7 cellular contexts compared by ENCODE assay signal in genomic region chr20:34069341-34070078, GRCh38. TPM values are rescaled to one million over a fixed set of nuclear protein-coding genes. Genes with fewer than 3 reads are reported as not detected.
DNase-seq lines count a peak whose midpoint lies in the region; ATAC-seq, FAIRE-seq and TF ChIP-seq lines count a peak whose summit lies in the region.

No MANE protein-coding gene starts in this region.

- H3K4me2 ChIP-seq in endothelial cell of umbilical vein (ENCODE audit: insufficient read depth, low read length): no peak overlapping the region

- POLR2A ChIA-PET in endothelial cell of umbilical vein (lab: Charles Lee): no interaction called here

- H3K9ac ChIP-seq in endothelial cell of umbilical vein (replicated peaks; ENCODE audit: extremely low read depth, insufficient read depth, low read length): no peak overlapping the region

- TF ChIP-seq CTCF in GM13976 (IDR thresholded peaks at IDR 0.05; ENCODE audit: borderline replicate concordance, control extremely low read depth, extremely low read depth, insufficient read depth, missing control alignments) (peak; percentile 70), endothelial cell of umbilical vein (IDR thresholded peaks at IDR 0.05; ENCODE audit: extremely low read depth in 1 of 2, insufficient read depth in 1 of 2, low read depth in 1 of 2, low read length in 2 of 2) (peak; percentile 64 to 93)

- no peak overlapping the region for H3K27ac Mint-ChIP-seq in stimulated activated memory B cell treated with anti-CD40 and anti-IgM and Interleukin-4, amounts not matched to agents 10 μg/mL and 1 μg/mL and 100 μg/mL, for 72 hours

- no peaks in the 10 kb centered on the region for H3K27me3 ChIP-seq in endothelial cell of umbilical vein (ENCODE audit: control insufficient read depth in 2 of 2, insufficient read depth in 2 of 2, low read length in 2 of 2)

- peaks cover 12% of the 10 kb centered on the region for H3K36me3 Mint-ChIP-seq in stimulated activated memory B cell treated with anti-CD40 and anti-IgM and Interleukin-4, amounts not matched to agents 10 μg/mL and 1 μg/mL and 100 μg/mL, for 72 hours

- no peaks in the 10 kb centered on the region for H3K9me3 ChIP-seq in endothelial cell of umbilical vein (replicated peaks; ENCODE audit: control insufficient read depth, insufficient read depth, low read length)

- H3K9me3 Mint-ChIP-seq in stimulated activated memory B cell treated with anti-CD40 and anti-IgM and Interleukin-4, amounts not matched to agents 10 μg/mL and 1 μg/mL and 100 μg/mL, for 72 hours: no peaks in the 10 kb centered on the region

- no peaks in the 10 kb centered on the region for H3K4me1 ChIP-seq in endothelial cell of umbilical vein (ENCODE audit: control insufficient read depth, extremely low read depth, insufficient read depth, low read length)

- TF ChIP-seq POLR2A in endothelial cell of umbilical vein (IDR thresholded peaks at IDR 0.05; ENCODE audit: low read depth, low read length): no peak

- no peaks in the 10 kb centered on the region for H4K20me1 ChIP-seq in endothelial cell of umbilical vein (replicated peaks; ENCODE audit: control insufficient read depth, extremely low read depth, insufficient read depth, low read length)

- CTCF ChIA-PET in endothelial cell of umbilical vein (lab: Charles Lee): interaction anchor here (0.6 to 5.7 kb wide), 14 partner anchors 12 to 416 kb away, joined by 3 to 158 read pairs (median 3); partner anchors contain the start of genes ACTL10, CHMP4B, RALY and ZNF341

- H3K27me3 Mint-ChIP-seq in stimulated activated memory B cell treated with anti-CD40 and anti-IgM and Interleukin-4, amounts not matched to agents 10 μg/mL and 1 μg/mL and 100 μg/mL, for 72 hours: no peaks in the 10 kb centered on the region

- DNase-seq in GM13976 (ENCODE audit: low spot score) (peak; percentile 56), HPDE6-E6E7 (ENCODE audit: extremely low spot score) (peak; percentile 91), NCI-H82 (lab: John Stamatoyannopoulos, UW) (peak; percentile 90), endothelial cell of umbilical vein (ENCODE audit: low read depth, low spot score) (peak; percentile 90), middle frontal gyrus (ENCODE audit: extremely low spot score, low spot score) (peak; percentile 85)
- peak; percentile 8 to 20 for DNase-seq in activated CD8-positive, alpha-beta memory T cell treated with anti-CD3 and anti-CD28 coated beads for 4 hours (ENCODE audit: low read depth in 2 of 2)

- BruUV-seq in endothelial cell of umbilical vein (replicated peaks; lab: Mats Ljungman, UMichigan): no TSS peak

- intact Hi-C loops in endothelial cell of umbilical vein (cut with micrococcal nuclease): loop anchor here (1.0 to 5.0 kb wide), 8 partner anchors 60 to 612 kb away; partner anchors contain the start of genes ACTL10, RALY and ZNF341

- no peak overlapping the region for H3K4me3 Mint-ChIP-seq in stimulated activated memory B cell treated with anti-CD40 and anti-IgM and Interleukin-4, amounts not matched to agents 10 μg/mL and 1 μg/mL and 100 μg/mL, for 72 hours

- H3K36me3 ChIP-seq in endothelial cell of umbilical vein (ENCODE audit: control insufficient read depth in 2 of 2, extremely low read depth in 1 of 2, insufficient read depth in 2 of 2, low read length in 2 of 2): peaks cover 0 to 11% of the 10 kb centered on the region in 2 experiments

- ATAC-seq in stimulated activated memory B cell treated with anti-CD40 and anti-IgM and Interleukin-4, amounts not matched to agents 10 μg/mL and 1 μg/mL and 100 μg/mL, for 72 hours: peak; percentile 95

- peak; percentile 81 for FAIRE-seq in endothelial cell of umbilical vein (lab: Jason Lieb, UNC)

- H3K4me1 Mint-ChIP-seq in stimulated activated memory B cell treated with anti-CD40 and anti-IgM and Interleukin-4, amounts not matched to agents 10 μg/mL and 1 μg/mL and 100 μg/mL, for 72 hours: peaks cover 24% of the 10 kb centered on the region

- dilution Hi-C loops in endothelial cell of umbilical vein (cut with MboI; ENCODE audit: extremely low pct_ligation_motif_present, low sequenced_read_pairs): no loop called here

- in situ Hi-C loops in GM13976 (cut with MboI; ENCODE audit: low sequenced_read_pairs, unreplicated experiment): no loop called here

- peaks cover 19% of the 10 kb centered on the region for H3K79me2 ChIP-seq in endothelial cell of umbilical vein (ENCODE audit: control insufficient read depth, insufficient read depth, low read length)

- no peaks in the 10 kb centered on the region for H3K9me1 ChIP-seq in endothelial cell of umbilical vein (replicated peaks; ENCODE audit: control insufficient read depth, extremely low read depth, insufficient read depth, low read length)

- no peak overlapping the region for H3K27ac ChIP-seq in endothelial cell of umbilical vein (ENCODE audit: insufficient read depth, low read depth, low read length)

- no peak overlapping the region for H2AFZ ChIP-seq in endothelial cell of umbilical vein (ENCODE audit: low read depth, low read length)

- H3K4me3 ChIP-seq in endothelial cell of umbilical vein (replicated peaks in 1 of 3; ENCODE audit: insufficient read depth in 1 of 3, low read depth in 1 of 3, low read length in 3 of 3): no peak overlapping the region

TF ChIP-seq in endothelial cell of umbilical vein, 7 proteins besides CTCF, POLR2A, EP300 and RAD21:
- no peak for TF ChIP-seq EZH2 (IDR thresholded peaks at IDR 0.05; ENCODE audit: borderline replicate concordance, low read depth, low read length, severe bottlenecking)
- no peak for TF ChIP-seq GATA2 (IDR thresholded peaks at IDR 0.05; ENCODE audit: insufficient read depth, insufficient read length, low read depth, low read length)
- TF ChIP-seq MYC (IDR thresholded peaks at IDR 0.05; ENCODE audit: low read depth, low read length): no peak
- TF ChIP-seq POLR2AphosphoS5 (IDR thresholded peaks at IDR 0.05; ENCODE audit: insufficient read depth, low read depth, low read length): no peak
- no peak for TF ChIP-seq FOS (IDR thresholded peaks at IDR 0.05; ENCODE audit: borderline replicate concordance, insufficient read depth, low read length)

RNA-seq across cellular contexts. Expression of gene EIF2S2, which starts 42.5 kb away (rescaled TPM):
- total RNA-seq in endothelial cell of umbilical vein: 99.3 and 102 TPM in 2 replicates
- 34.0 and 38.8 TPM in 2 replicates for polyA plus RNA-seq in endothelial cell of umbilical vein
- 71.5 and 71.6 TPM in 2 replicates for polyA plus RNA-seq in endothelial cell of umbilical vein (2011; cell fraction: cytosol; rRNA removed)
- 31.0 and 42.1 TPM in 2 replicates for polyA plus RNA-seq in endothelial cell of umbilical vein (2011; cell fraction: nucleus; rRNA removed)
- 113 and 146 TPM in 2 replicates for polyA plus RNA-seq in endothelial cell of umbilical vein (2012)
- 19.8 and 26.1 TPM in 2 replicates for polyA minus RNA-seq in endothelial cell of umbilical vein
- 58.4 TPM for polyA minus RNA-seq in endothelial cell of umbilical vein (2011; cell fraction: cytosol; rRNA and poly(A)+ RNA removed)
- 12.1 and 18.3 TPM in 2 replicates for polyA minus RNA-seq in endothelial cell of umbilical vein (2011; cell fraction: nucleus; rRNA and poly(A)+ RNA removed)

Comparison
In these comparisons a context has a peak if more than half of its experiments do, and no peak if none do; other contexts are left out.
1. DNase-seq: peak in every context shown above with its lines; median percentile 91 in HPDE6-E6E7; 90 in NCI-H82; 90 in endothelial cell of umbilical vein; 85 in middle frontal gyrus; 56 in GM13976; 14 in activated CD8-positive, alpha-beta memory T cell treated with anti-CD3 and anti-CD28 coated beads for 4 hours.